32 cellular contexts compared by ENCODE assay signal in genomic region chr2:58635801-58636375, GRCh38.
"Had no signal": no experiment of that assay in that cellular context is flagged by ENCODE, and none has a peak within 500 bp of the region (broad histone marks: within the 10 kb centered on the region; RNA-seq: fewer than 3 reads in every experiment).

No MANE protein-coding gene starts in this region.

- DNase-seq: activated CD4-positive, alpha-beta memory T cell treated with anti-CD3 and anti-CD28 coated beads, Interleukin-2, amount 10 ng/mL, durations not matched to agents 7 days and 5 days; activated CD4-positive, alpha-beta T cell treated with anti-CD3 and anti-CD28 coated beads, Interleukin-2, amount 10 ng/mL, durations not matched to agents 7 days and 5 days; activated CD8-positive, alpha-beta memory T cell treated with anti-CD3 and anti-CD28 coated beads, Interleukin-2, amount 50 U/mL, for 48 hours; activated gamma-delta T cell treated with Interleukin-2 at 50 U/mL for 16 hours; activated naive CD4-positive, alpha-beta T cell treated with anti-CD3 and anti-CD28 coated beads, Interleukin-2, amount 50 U/mL, for 16 hours; activated T-cell treated with anti-CD3 and anti-CD28 coated beads, Interleukin-2, amount 50 U/mL, for 4 hours; amniotic stem cell; brain microvascular endothelial cell; dorsolateral prefrontal cortex; effector memory CD4-positive, alpha-beta T cell; foreskin fibroblast; heart left ventricle; left ventricle myocardium inferior; mucosa of descending colon; sigmoid colon; small intestine; stimulated activated CD4-positive, alpha-beta T cell treated with anti-CD3 and anti-CD28 coated beads, Interleukin-4, amount 100 ng/mL, for 4 hours; stimulated activated CD8-positive, alpha-beta memory T cell treated with anti-CD3 and anti-CD28 coated beads, Interleukin-4, amount 100 ng/mL, for 48 hours; stimulated activated naive CD8-positive, alpha-beta T cell treated with anti-CD3 and anti-CD28 coated beads, Interleukin-15, amount 100 ng/mL, for 72 hours; T-helper 1 cell; thyroid gland; upper lobe of left lung had no signal

- H3K27me3 ChIP-seq: brain microvascular endothelial cell, sigmoid colon, thyroid gland, upper lobe of left lung, vagina had no signal

- H3K27ac ChIP-seq: brain microvascular endothelial cell, coronary artery, dorsolateral prefrontal cortex, heart left ventricle, left ventricle myocardium inferior, sigmoid colon, thyroid gland, upper lobe of left lung, vagina had no signal

- FAIRE-seq: astrocyte, endothelial cell of umbilical vein, islet of Langerhans, small intestine had no signal

- H3K4me1 ChIP-seq: heart left ventricle, left ventricle myocardium inferior, sigmoid colon, thyroid gland, upper lobe of left lung, vagina had no signal

- H3K36me3 ChIP-seq: brain microvascular endothelial cell, heart left ventricle, left ventricle myocardium inferior, sigmoid colon, thyroid gland, upper lobe of left lung, vagina had no signal

- H3K4me3 ChIP-seq: coronary artery, dorsolateral prefrontal cortex, heart left ventricle, left ventricle myocardium inferior, lung, mucosa of descending colon, sigmoid colon, thyroid gland, upper lobe of left lung, vagina had no signal

- H3K9me3 ChIP-seq: heart left ventricle, left ventricle myocardium inferior, mucosa of descending colon, sigmoid colon, thyroid gland, upper lobe of left lung, vagina had no signal

- ATAC-seq: activated CD4-positive, CD25-positive, alpha-beta regulatory T cell treated with anti-CD3 and anti-CD28 coated beads, Interleukin-2, amount 50 U/mL, for 24 hours; activated T-cell treated with anti-CD3 and anti-CD28 coated beads, Interleukin-2, amount 50 U/mL, for 4 hours; activated T-helper 17 cell treated with anti-CD3 and anti-CD28 coated beads, Interleukin-2, amount 50 U/mL, for 72 hours; heart left ventricle; mucosa of descending colon; natural killer cell treated with Interleukin-12 subunit alpha and Interleukin-12 subunit beta and Interleukin-15 and Interleukin-18, amount 100 ng/mL, for 72 hours; stimulated activated memory B cell treated with anti-CD40 and anti-IgM and Interleukin-4, amounts not matched to agents 10 μg/mL and 1 μg/mL and 100 μg/mL, for 72 hours; stimulated activated naive CD8-positive, alpha-beta T cell treated with anti-CD3 and anti-CD28 coated beads, Interleukin-15, amount 100 ng/mL, for 72 hours had no signal
